ENCODE assay signal across 9 cellular contexts in the genomic region with DNA sequence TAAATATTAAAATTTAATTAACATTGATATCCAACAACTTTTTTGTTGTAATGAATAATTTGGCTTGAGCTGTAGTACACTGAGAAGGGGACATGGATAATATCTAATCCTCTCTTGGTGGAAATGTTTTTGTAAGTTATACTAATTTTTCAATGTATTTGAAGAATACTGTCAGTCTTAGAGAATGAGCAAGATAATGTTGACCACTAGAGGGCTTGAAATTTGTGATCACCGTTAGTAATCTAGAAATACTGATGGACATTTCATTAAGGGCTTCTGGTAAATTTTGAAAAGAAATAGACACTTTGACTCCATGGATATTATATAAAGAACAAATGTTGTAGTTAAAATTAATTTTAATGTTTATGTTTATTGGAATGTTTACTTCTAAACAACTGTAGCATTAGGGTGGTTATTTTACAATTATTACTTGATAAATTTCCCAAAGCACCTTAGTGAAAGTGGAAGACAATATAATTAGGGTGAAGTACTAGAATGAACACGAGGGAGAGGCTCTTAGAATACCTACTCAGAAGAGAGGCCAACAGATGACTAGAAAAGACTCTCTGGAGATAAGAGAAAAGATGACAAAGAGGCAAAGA. TPM values are rescaled to one million over a fixed set of nuclear protein-coding genes. Genes with fewer than 3 reads are reported as not detected.
DNase-seq lines count a peak whose midpoint lies in the region; ATAC-seq, FAIRE-seq and TF ChIP-seq lines count a peak whose summit lies in the region.
"Had no signal": no experiment of that assay in that cellular context is flagged by ENCODE, and none has a peak within 500 bp of the region (broad histone marks: within the 10 kb centered on the region; RNA-seq: fewer than 3 reads in every experiment).

No MANE protein-coding gene starts in this region.

- H3K27ac ChIP-seq in thoracic aorta: no peak overlapping the region

- no peak overlapping the region for H3K4me3 ChIP-seq in thoracic aorta
- H3K4me3 ChIP-seq: K562 had no signal

- peak; percentile 66 for TF ChIP-seq CTCF in thoracic aorta (IDR thresholded peaks at IDR 0.05)

- H3K9me3 ChIP-seq in thoracic aorta: no peaks in the 10 kb centered on the region

- ATAC-seq in thoracic aorta (ENCODE audit: insufficient number of reproducible peaks, low FRiP score, low read depth): no peak
- ATAC-seq in activated CD4-positive, CD25-positive, alpha-beta regulatory T cell treated with anti-CD3 and anti-CD28 coated beads, Interleukin-2, amount 50 U/mL, for 24 hours: no peak
- no peak for ATAC-seq in GM18511 (IDR thresholded peaks at IDR 0.05; ENCODE audit: unreplicated experiment)
- ATAC-seq: K562 had no signal

- no peaks in the 10 kb centered on the region for H3K36me3 ChIP-seq in thoracic aorta

- in situ Hi-C loops in SK-MEL-5 (cut with HindIII; ENCODE audit: low pct_unique_long_range_greater_than_20kb, low sequenced_read_pairs): no loop called here

- peak; percentile 69 for FAIRE-seq in frontal cortex (lab: Jason Lieb, UNC)
- FAIRE-seq: K562 had no signal

- no peaks in the 10 kb centered on the region for H3K27me3 ChIP-seq in thoracic aorta (replicated peaks; ENCODE audit: insufficient read depth)

- DNase-seq in COLO829 (ENCODE audit: low spot score) (peak; percentile 50), HCEC 1CT (peak; percentile 32), SK-MEL-5 (ENCODE audit: low read depth, low spot score) (peak; percentile 52), frontal cortex (ENCODE audit: low spot score in 2 of 2) (no peak), thoracic aorta (ENCODE audit: low spot score) (no peak), KG1 (lab: John Stamatoyannopoulos, UW) (no peak)

- H3K4me1 ChIP-seq in thoracic aorta (ENCODE audit: control insufficient read depth in 1 of 2, low read depth in 2 of 2): peaks cover 5 to 13% of the 10 kb centered on the region in 2 donors

RNA-seq across cellular contexts. Expression of gene CAMK2D, which starts 20.0 kb away (rescaled TPM):
- 17.2 and 19.3 TPM in 2 replicates for total RNA-seq in SK-MEL-5 (2014; rRNA removed; shearing (Covaris generic))
- polyA plus RNA-seq in SK-MEL-5 (2015; cell fraction: cytosol; rRNA removed): 9.8 and 18.6 TPM in 2 replicates
- polyA plus RNA-seq in SK-MEL-5 (2015; cell fraction: nucleus; rRNA removed): 13.7 and 16.6 TPM in 2 replicates
- total RNA-seq in frontal cortex (69.7 TPM), thoracic aorta (10 to 100 TPM; 50.6 to 70.1 TPM)

Comparison
In these comparisons a context has a peak if more than half of its experiments do, and no peak if none do; other contexts are left out.
1. DNase-seq: peak in COLO829 (single experiment), HCEC 1CT (single experiment) and SK-MEL-5 (single experiment); none in frontal cortex (0 of 2), thoracic aorta (single experiment) and KG1 (single experiment).